In genomic region chr13:72782717-72783116, GRCh38 we compare ENCODE assay signal across 1 cellular context.
TF ChIP-seq lines count a peak whose summit lies in the region.

No MANE protein-coding gene starts in this region.

TF ChIP-seq in IMR-90, 13 proteins besides CTCF, POLR2A, EP300 and RAD21:
- TF ChIP-seq CEBPB (IDR thresholded peaks at IDR 0.05; ENCODE audit: low read depth, low read length) = no peak
- no peak for TF ChIP-seq ELK1 (IDR thresholded peaks at IDR 0.05; ENCODE audit: borderline replicate concordance, low read depth, low read length)
- no peak for TF ChIP-seq CHD1 (IDR thresholded peaks at IDR 0.05; ENCODE audit: low read depth, low read length)
- TF ChIP-seq MXI1 (IDR thresholded peaks at IDR 0.05; ENCODE audit: borderline replicate concordance, low read depth, low read length) = no peak
- no peak for TF ChIP-seq MAZ (IDR thresholded peaks at IDR 0.05; ENCODE audit: borderline replicate concordance, low read depth, low read length)
- TF ChIP-seq RCOR1 (IDR thresholded peaks at IDR 0.05; ENCODE audit: insufficient replicate concordance, low read length) = no peak
- no peak for TF ChIP-seq RFX5 (IDR thresholded peaks at IDR 0.05; ENCODE audit: low read depth, low read length)
- TF ChIP-seq BHLHE40 (IDR thresholded peaks at IDR 0.05; ENCODE audit: low read depth, low read length) = no peak
- TF ChIP-seq FOS (IDR thresholded peaks at IDR 0.05; ENCODE audit: low read depth, low read length) = no peak
- TF ChIP-seq SMC3 (IDR thresholded peaks at IDR 0.05; ENCODE audit: low read depth, low read length) = no peak
- TF ChIP-seq USF2 (IDR thresholded peaks at IDR 0.05; ENCODE audit: low read depth, low read length) = no peak
